1 cellular context compared by ENCODE assay signal in the genomic region with DNA sequence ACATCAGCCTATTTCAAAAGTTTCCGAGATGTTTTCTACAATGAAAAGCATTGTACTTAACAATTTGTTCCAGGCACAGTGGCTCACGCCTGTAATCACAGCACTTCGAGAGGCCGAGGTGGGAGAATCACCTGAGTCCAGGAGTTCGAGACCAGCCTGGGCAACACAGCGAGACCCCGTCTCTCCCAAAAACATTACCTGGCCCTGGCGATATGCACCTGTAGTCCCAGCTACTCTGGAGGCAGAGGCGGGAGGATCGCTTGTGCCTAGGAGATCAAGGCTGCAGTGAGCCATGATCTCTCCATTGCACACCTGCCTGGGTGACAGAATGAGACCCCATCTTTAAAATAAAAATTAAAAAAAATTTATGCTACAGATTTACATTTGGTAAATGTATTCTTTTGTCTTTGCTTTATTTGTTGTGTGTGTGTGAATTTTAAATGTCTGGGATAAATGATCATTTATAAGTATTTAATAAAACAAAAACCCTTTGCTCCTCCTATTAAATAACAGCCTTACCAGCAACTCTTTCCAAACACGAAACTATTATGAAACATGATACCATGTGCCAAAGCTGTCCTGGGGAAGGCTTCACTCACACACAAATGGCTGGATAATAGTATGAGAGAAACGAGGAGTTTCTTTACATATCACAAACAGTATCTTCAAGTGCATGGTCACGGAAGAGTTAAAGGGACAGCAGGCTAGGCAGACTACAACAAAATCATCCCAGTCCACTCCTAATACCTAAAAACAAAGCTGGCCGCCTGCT.
TF ChIP-seq lines count a peak whose summit lies in the region.

No MANE protein-coding gene starts in this region.

TF ChIP-seq in IMR-90, 13 proteins besides CTCF, POLR2A, EP300 and RAD21 (continued from another document):
- TF ChIP-seq, protein P1, sequence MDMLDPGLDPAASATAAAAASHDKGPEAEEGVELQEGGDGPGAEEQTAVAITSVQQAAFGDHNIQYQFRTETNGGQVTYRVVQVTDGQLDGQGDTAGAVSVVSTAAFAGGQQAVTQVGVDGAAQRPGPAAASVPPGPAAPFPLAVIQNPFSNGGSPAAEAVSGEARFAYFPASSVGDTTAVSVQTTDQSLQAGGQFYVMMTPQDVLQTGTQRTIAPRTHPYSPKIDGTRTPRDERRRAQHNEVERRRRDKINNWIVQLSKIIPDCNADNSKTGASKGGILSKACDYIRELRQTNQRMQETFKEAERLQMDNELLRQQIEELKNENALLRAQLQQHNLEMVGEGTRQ (IDR thresholded peaks at IDR 0.05; ENCODE audit: low read depth, low read length), result no peak
- no peak for TF ChIP-seq MXI1 (IDR thresholded peaks at IDR 0.05; ENCODE audit: borderline replicate concordance, low read depth, low read length)
- no peak for TF ChIP-seq RCOR1 (IDR thresholded peaks at IDR 0.05; ENCODE audit: insufficient replicate concordance, low read length)
- no peak for TF ChIP-seq MAFK (IDR thresholded peaks at IDR 0.05; ENCODE audit: low read depth, low read length)
TF ChIP-seq in IMR-90: peak in this region for 0.
